ENCODE assay signal across 8 cellular contexts in the genomic region with DNA sequence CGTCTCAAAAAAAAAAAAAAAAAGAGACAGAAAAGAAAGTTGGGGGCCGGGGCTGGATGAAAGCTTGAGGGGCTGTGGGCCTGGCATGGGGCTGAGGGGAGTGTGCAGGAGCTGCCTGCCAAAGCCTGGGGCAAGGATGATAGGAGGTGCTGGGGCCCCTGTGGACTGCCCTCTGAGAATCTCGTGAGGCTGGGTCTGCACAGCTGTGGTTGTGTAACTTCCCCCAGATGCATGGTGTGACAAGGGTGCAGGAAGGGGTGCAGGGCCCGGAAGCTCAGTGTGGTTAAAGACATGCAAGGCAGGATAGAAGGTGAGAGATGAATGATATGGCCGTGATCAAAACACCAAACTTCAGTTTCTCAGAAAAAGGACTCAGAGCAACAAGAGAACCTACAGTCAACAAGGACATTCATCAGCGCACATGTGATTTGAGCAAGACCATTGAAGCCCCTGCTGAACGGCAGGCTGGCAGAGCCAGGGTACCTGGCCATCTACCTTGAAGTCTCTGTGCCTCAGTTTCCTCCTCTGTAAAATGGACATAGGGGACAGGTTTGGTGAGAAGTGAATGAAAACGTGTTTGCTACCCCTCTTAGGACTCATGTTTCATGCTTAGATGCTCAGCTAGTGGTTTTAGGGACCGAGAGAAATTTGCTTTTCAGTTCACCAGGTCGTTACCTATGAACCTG. TPM values are rescaled to one million over a fixed set of nuclear protein-coding genes. Genes with fewer than 3 reads are reported as not detected.
DNase-seq lines count a peak whose midpoint lies in the region; ATAC-seq, FAIRE-seq and TF ChIP-seq lines count a peak whose summit lies in the region.

No MANE protein-coding gene starts in this region.

- H4K20me1 ChIP-seq in HepG2 (ENCODE audit: insufficient read depth, low read length) (no peaks in the 10 kb centered on the region), smooth muscle cell (ENCODE audit: low read depth) (no peaks in the 10 kb centered on the region)

- H3K4me1 ChIP-seq in HepG2 (ENCODE audit: insufficient read depth, low read length), result peaks cover 9% of the 10 kb centered on the region
- H3K4me1 ChIP-seq in smooth muscle cell (ENCODE audit: low read depth), result no peaks in the 10 kb centered on the region

- TF ChIP-seq EP300 in HepG2 (IDR thresholded peaks at IDR 0.05; ENCODE audit: low read depth in 2 of 2, low read length in 2 of 2), result no peak
- TF ChIP-seq EP300 in HepG2 (CRISPR knock-in tag; IDR thresholded peaks at IDR 0.05; ENCODE audit: borderline replicate concordance), result no peak

- TF ChIP-seq CTCF in activated CD8-positive, alpha-beta T cell treated with anti-CD3 and anti-CD28 coated beads for 36 hours (IDR thresholded peaks at IDR 0.05), result no peak
- TF ChIP-seq CTCF in HepG2 (CRISPR knock-in tag; IDR thresholded peaks at IDR 0.05) (no peak), smooth muscle cell (IDR thresholded peaks at IDR 0.05; ENCODE audit: borderline replicate concordance, insufficient read depth, poor library complexity, severe bottlenecking) (no peak)

- peaks cover 2 to 16% of the 10 kb centered on the region in 2 experiments; a peak in 3 of 5 replicates for H3K27me3 ChIP-seq in HepG2 (ENCODE audit: control insufficient read depth in 1 of 2, insufficient read depth in 2 of 2, low read length in 2 of 2)
- H3K27me3 ChIP-seq in smooth muscle cell (ENCODE audit: low read depth), result no peaks in the 10 kb centered on the region

- no peak for TF ChIP-seq POLR2A in HepG2 (IDR thresholded peaks at IDR 0.05; ENCODE audit: insufficient read depth in 1 of 2, low read depth in 2 of 2, low read length in 2 of 2)

- H3K4me3 ChIP-seq in HepG2 (replicated peaks in 1 of 3; ENCODE audit: insufficient read depth in 1 of 3, low read depth in 2 of 3, low read length in 3 of 3) (no peak overlapping the region), smooth muscle cell (no peak overlapping the region)

- DNase-seq in activated CD8-positive, alpha-beta T cell treated with anti-CD3 and anti-CD28 coated beads for 36 hours, result peak; percentile 93
- DNase-seq in HepG2 (ENCODE audit: low spot score) (no peak), smooth muscle cell (lab: John Stamatoyannopoulos, UW; ENCODE audit: unreplicated experiment) (no peak), putamen (ENCODE audit: low spot score) (no peak), 8988T (no peak), C1 segment of cervical spinal cord (lab: John Stamatoyannopoulos, UW) (no peak)

- H2AFZ ChIP-seq in HepG2 (ENCODE audit: low read length), result no peak overlapping the region
- H2AFZ ChIP-seq in smooth muscle cell (ENCODE audit: low read depth), result no peak overlapping the region

- no peak overlapping the region for H3K27ac ChIP-seq in HepG2 (ENCODE audit: extremely low read length, insufficient read depth, low read length)
- H3K27ac ChIP-seq in smooth muscle cell (ENCODE audit: low read depth), result no peak overlapping the region

- peak overlapping the region; percentile 97 for H3K27ac Mint-ChIP-seq in activated CD8-positive, alpha-beta T cell treated with anti-CD3 and anti-CD28 coated beads for 36 hours

- H3K4me3 Mint-ChIP-seq in activated CD8-positive, alpha-beta T cell treated with anti-CD3 and anti-CD28 coated beads for 36 hours, result peak overlapping the region; percentile 60

- CTCF ChIA-PET in activated CD8-positive, alpha-beta T cell treated with anti-CD3 and anti-CD28 coated beads for 36 hours (lab: Charles Lee), result interaction anchor here (0.8 to 5.1 kb wide), 8 partner anchors 10 to 55 kb away, joined by 3 to 23 read pairs (median 4); a partner anchor contains a TSS
- CTCF ChIA-PET in HepG2 (lab: Yijun Ruan, JAX; ENCODE audit: low intra/inter-chr PET ratio, low total read pairs), result no interaction called here

- peaks cover 19% of the 10 kb centered on the region for H3K9me3 Mint-ChIP-seq in activated CD8-positive, alpha-beta T cell treated with anti-CD3 and anti-CD28 coated beads for 36 hours

- H3K9me3 ChIP-seq in HepG2 (ENCODE audit: low read length) (no peaks in the 10 kb centered on the region), smooth muscle cell (replicated peaks; ENCODE audit: low read depth) (no peaks in the 10 kb centered on the region)

- no peaks in the 10 kb centered on the region for H3K79me2 ChIP-seq in HepG2 (ENCODE audit: insufficient read depth, low read length)
- no peaks in the 10 kb centered on the region for H3K79me2 ChIP-seq in smooth muscle cell (ENCODE audit: low read depth)

- POLR2A ChIA-PET in activated CD8-positive, alpha-beta T cell treated with anti-CD3 and anti-CD28 coated beads for 36 hours (lab: Charles Lee), result interaction anchor here (0.7 to 5.7 kb wide), 13 partner anchors 9 to 184 kb away, joined by 3 to 49 read pairs (median 4); a partner anchor contains a TSS
- POLR2A ChIA-PET in HepG2 (lab: Yijun Ruan, JAX), result interaction anchor here (3.0 to 3.8 kb wide), 2 partner anchors 10 to 12 kb away, joined by 8 to 20 read pairs; a partner anchor contains a TSS

- in situ Hi-C loops in HepG2 (cut with HindIII; ENCODE audit: extremely low pct_ligation_motif_present, low pct_unique_long_range_greater_than_20kb), result no loop called here

- H3K36me3 Mint-ChIP-seq in activated CD8-positive, alpha-beta T cell treated with anti-CD3 and anti-CD28 coated beads for 36 hours (ENCODE audit: low read depth), result peaks cover 26% of the 10 kb centered on the region

- ATAC-seq in GM18909 (IDR thresholded peaks at IDR 0.05; ENCODE audit: poor library complexity, unreplicated experiment) (peak; percentile 84), HG03460 (IDR thresholded peaks at IDR 0.05; ENCODE audit: unreplicated experiment) (peak; percentile 73), HepG2 (no peak)
- peak; percentile 75 for ATAC-seq in activated CD8-positive, alpha-beta T cell treated with anti-CD3 and anti-CD28 coated beads for 36 hours

- H3K27me3 Mint-ChIP-seq in activated CD8-positive, alpha-beta T cell treated with anti-CD3 and anti-CD28 coated beads for 36 hours, result no peaks in the 10 kb centered on the region

- peaks cover 75% of the 10 kb centered on the region for H3K4me1 Mint-ChIP-seq in activated CD8-positive, alpha-beta T cell treated with anti-CD3 and anti-CD28 coated beads for 36 hours (ENCODE audit: low read depth)

- H3K4me2 ChIP-seq in HepG2 (ENCODE audit: low read depth, low read length) (no peak overlapping the region; the same call in 1 of the 2 replicates), smooth muscle cell (no peak overlapping the region)

- intact Hi-C loops in activated CD8-positive, alpha-beta T cell treated with anti-CD3 and anti-CD28 coated beads for 36 hours (cut with micrococcal nuclease), result no loop called here
- intact Hi-C loops in HepG2 (cut with micrococcal nuclease; ENCODE audit: unreplicated experiment), result no loop called here

- TF ChIP-seq RAD21 in HepG2 (CRISPR knock-in tag; IDR thresholded peaks at IDR 0.05), result no peak

- no peaks in the 10 kb centered on the region for H3F3A ChIP-seq in smooth muscle cell (ENCODE audit: low read depth)

- H3K9ac ChIP-seq in HepG2 (ENCODE audit: insufficient read depth, low read depth, low read length) (no peak overlapping the region), smooth muscle cell (ENCODE audit: low read depth) (no peak overlapping the region)

- no peaks in the 10 kb centered on the region for H3K36me3 ChIP-seq in HepG2 (replicated peaks in 1 of 2; ENCODE audit: control insufficient read depth in 1 of 2, insufficient read depth in 2 of 2, low read length in 2 of 2)
- no peaks in the 10 kb centered on the region for H3K36me3 ChIP-seq in smooth muscle cell (ENCODE audit: low read depth)

- 21% methylated on average over 9 of the region's 10 CpGs for WGBS in HepG2 (ENCODE audit: low lambda C conversion rate)
- WGBS in smooth muscle cell (ENCODE audit: low lambda C conversion rate), result 83% methylated on average over 9 of the region's 10 CpGs

- no peak for FAIRE-seq in HepG2 (lab: Jason Lieb, UNC)

- BruUV-seq in HepG2 (replicated peaks; lab: Mats Ljungman, UMichigan), result no TSS peak

RNA-seq across cellular contexts. Expression of a gene that starts 9.6 kb away (rescaled TPM):
- total RNA-seq in activated CD8-positive, alpha-beta T cell treated with anti-CD3 and anti-CD28 coated beads for 36 hours, result 100 to 1,000 TPM; 971 to 974 TPM
- total RNA-seq in HepG2 (2016; rRNA removed; fragmentation: Illumina TruSeq; extraction: Trizol) (115 and 127 TPM in 2 replicates), smooth muscle cell (25.1 and 26.3 TPM in 2 replicates)
- 34.9 and 36.3 TPM in 2 replicates for total RNA-seq in HepG2 (2016; cell fraction: cytosol; rRNA removed; fragmentation: Illumina TruSeq; extraction: Trizol; ENCODE audit: low read depth)
- 122 and 128 TPM in 2 replicates for total RNA-seq in HepG2 (2016; cell fraction: insoluble cytoplasmic fraction; rRNA removed; fragmentation: Illumina TruSeq; extraction: Trizol)
- total RNA-seq in HepG2 (2016; cell fraction: membrane; rRNA removed; fragmentation: Illumina TruSeq; extraction: Trizol), result 38.8 and 44.9 TPM in 2 replicates
- 61.4 and 65.7 TPM in 2 replicates for total RNA-seq in HepG2 (2016; cell fraction: nucleus; rRNA removed; fragmentation: Illumina TruSeq; extraction: Trizol)
- polyA plus RNA-seq in HepG2 (2011; rRNA removed) (165 and 258 TPM in 2 replicates), smooth muscle cell (27.7 and 35.0 TPM in 2 replicates)
- 234 and 307 TPM in 2 replicates for polyA plus RNA-seq in HepG2 (2011; cell fraction: cytosol; rRNA removed)
- polyA plus RNA-seq in HepG2 (2011; cell fraction: nucleus; rRNA removed), result 204 and 358 TPM in 2 replicates
- polyA plus RNA-seq in HepG2 (2012), result 293 and 476 TPM in 2 replicates
- polyA plus RNA-seq in HepG2 (2016; cell fraction: cytosol; fragmentation: Illumina TruSeq; extraction: Trizol; ENCODE audit: low read depth), result 97.2 and 118 TPM in 2 replicates
- 284 and 327 TPM in 2 replicates for polyA plus RNA-seq in HepG2 (2016; cell fraction: insoluble cytoplasmic fraction; fragmentation: Illumina TruSeq; extraction: Trizol; ENCODE audit: low read depth)
- 84.7 and 107 TPM in 2 replicates for polyA plus RNA-seq in HepG2 (2016; cell fraction: membrane; fragmentation: Illumina TruSeq; extraction: Trizol; ENCODE audit: low read depth)
- 211 and 224 TPM in 2 replicates for polyA plus RNA-seq in HepG2 (2016; cell fraction: nucleus; fragmentation: Illumina TruSeq; extraction: Trizol; ENCODE audit: insufficient read depth, low read depth)
- 6.3 and 96.8 TPM in 2 replicates for polyA minus RNA-seq in HepG2 (2011; rRNA and poly(A)+ RNA removed; ENCODE audit: low replicate concordance)
- 73.6 and 109 TPM in 2 replicates for polyA minus RNA-seq in HepG2 (2011; cell fraction: cytosol; rRNA and poly(A)+ RNA removed)
- 73.1 and 123 TPM in 2 replicates for polyA minus RNA-seq in HepG2 (2011; cell fraction: nucleus; rRNA and poly(A)+ RNA removed)

RNA-seq across cellular contexts. Expression of a gene that starts 24.1 kb away (rescaled TPM):
- under 1 TPM; 0.09 to 0.25 TPM for total RNA-seq in activated CD8-positive, alpha-beta T cell treated with anti-CD3 and anti-CD28 coated beads for 36 hours
- total RNA-seq in HepG2 (2016; rRNA removed; fragmentation: Illumina TruSeq; extraction: Trizol) (not detected in 2 replicates), smooth muscle cell (not detected in 2 replicates)
- not detected in 2 replicates for total RNA-seq in HepG2 (2016; cell fraction: cytosol; rRNA removed; fragmentation: Illumina TruSeq; extraction: Trizol; ENCODE audit: low read depth)
- total RNA-seq in HepG2 (2016; cell fraction: insoluble cytoplasmic fraction; rRNA removed; fragmentation: Illumina TruSeq; extraction: Trizol), result 0.06 TPM in 1 of 2 replicates, not detected in the other
- total RNA-seq in HepG2 (2016; cell fraction: membrane; rRNA removed; fragmentation: Illumina TruSeq; extraction: Trizol), result not detected in 2 replicates
- 0.16 TPM in 1 of 2 replicates, not detected in the other for total RNA-seq in HepG2 (2016; cell fraction: nucleus; rRNA removed; fragmentation: Illumina TruSeq; extraction: Trizol)
- polyA plus RNA-seq in HepG2 (2011; rRNA removed) (not detected in 2 replicates), smooth muscle cell (0.30 TPM in 1 of 2 replicates, not detected in the other)
- polyA plus RNA-seq in HepG2 (2011; cell fraction: cytosol; rRNA removed), result 0.04 TPM in 1 of 2 replicates, not detected in the other
- polyA plus RNA-seq in HepG2 (2011; cell fraction: nucleus; rRNA removed), result 0.31 and 0.82 TPM in 2 replicates
- polyA plus RNA-seq in HepG2 (2012), result 0.11 and 0.17 TPM in 2 replicates
- polyA plus RNA-seq in HepG2 (2016; cell fraction: cytosol; fragmentation: Illumina TruSeq; extraction: Trizol; ENCODE audit: low read depth), result not detected in 2 replicates
- 0.16 TPM in 1 of 2 replicates, not detected in the other for polyA plus RNA-seq in HepG2 (2016; cell fraction: insoluble cytoplasmic fraction; fragmentation: Illumina TruSeq; extraction: Trizol; ENCODE audit: low read depth)
- polyA plus RNA-seq in HepG2 (2016; cell fraction: membrane; fragmentation: Illumina TruSeq; extraction: Trizol; ENCODE audit: low read depth), result not detected in 2 replicates
- not detected in 2 replicates for polyA plus RNA-seq in HepG2 (2016; cell fraction: nucleus; fragmentation: Illumina TruSeq; extraction: Trizol; ENCODE audit: insufficient read depth, low read depth)
- polyA minus RNA-seq in HepG2 (2011; rRNA and poly(A)+ RNA removed; ENCODE audit: low replicate concordance), result not detected in 2 replicates
- not detected in 2 replicates for polyA minus RNA-seq in HepG2 (2011; cell fraction: cytosol; rRNA and poly(A)+ RNA removed)
- polyA minus RNA-seq in HepG2 (2011; cell fraction: nucleus; rRNA and poly(A)+ RNA removed), result not detected in 2 replicates

RNA-seq across cellular contexts. Expression of a gene that starts 28.6 kb away (rescaled TPM):
- total RNA-seq in activated CD8-positive, alpha-beta T cell treated with anti-CD3 and anti-CD28 coated beads for 36 hours, result 1 to 10 TPM; 1.1 to 1.5 TPM
- total RNA-seq in HepG2 (2016; rRNA removed; fragmentation: Illumina TruSeq; extraction: Trizol) (0.04 TPM in 1 of 2 replicates, not detected in the other), smooth muscle cell (0.36 and 0.90 TPM in 2 replicates)
- 0.18 TPM in 1 of 2 replicates, not detected in the other for total RNA-seq in HepG2 (2016; cell fraction: cytosol; rRNA removed; fragmentation: Illumina TruSeq; extraction: Trizol; ENCODE audit: low read depth)
- total RNA-seq in HepG2 (2016; cell fraction: insoluble cytoplasmic fraction; rRNA removed; fragmentation: Illumina TruSeq; extraction: Trizol), result 0.02 TPM in 1 of 2 replicates, not detected in the other
- 0.15 and 0.17 TPM in 2 replicates for total RNA-seq in HepG2 (2016; cell fraction: membrane; rRNA removed; fragmentation: Illumina TruSeq; extraction: Trizol)
- total RNA-seq in HepG2 (2016; cell fraction: nucleus; rRNA removed; fragmentation: Illumina TruSeq; extraction: Trizol), result not detected in 2 replicates
- polyA plus RNA-seq in HepG2 (2011; rRNA removed) (0.07 and 0.08 TPM in 2 replicates), smooth muscle cell (1.3 and 3.5 TPM in 2 replicates)
- polyA plus RNA-seq in HepG2 (2011; cell fraction: cytosol; rRNA removed), result 0.04 TPM in 1 of 2 replicates, not detected in the other
- polyA plus RNA-seq in HepG2 (2011; cell fraction: nucleus; rRNA removed), result 0.14 and 0.21 TPM in 2 replicates
- polyA plus RNA-seq in HepG2 (2012), result 0.09 and 0.27 TPM in 2 replicates
- polyA plus RNA-seq in HepG2 (2016; cell fraction: cytosol; fragmentation: Illumina TruSeq; extraction: Trizol; ENCODE audit: low read depth), result not detected in 2 replicates
- not detected in 2 replicates for polyA plus RNA-seq in HepG2 (2016; cell fraction: insoluble cytoplasmic fraction; fragmentation: Illumina TruSeq; extraction: Trizol; ENCODE audit: low read depth)
- not detected in 2 replicates for polyA plus RNA-seq in HepG2 (2016; cell fraction: membrane; fragmentation: Illumina TruSeq; extraction: Trizol; ENCODE audit: low read depth)
- polyA plus RNA-seq in HepG2 (2016; cell fraction: nucleus; fragmentation: Illumina TruSeq; extraction: Trizol; ENCODE audit: insufficient read depth, low read depth), result not detected in 2 replicates
- polyA minus RNA-seq in HepG2 (2011; rRNA and poly(A)+ RNA removed; ENCODE audit: low replicate concordance), result 0.12 and 0.19 TPM in 2 replicates
- not detected in 2 replicates for polyA minus RNA-seq in HepG2 (2011; cell fraction: cytosol; rRNA and poly(A)+ RNA removed)
- polyA minus RNA-seq in HepG2 (2011; cell fraction: nucleus; rRNA and poly(A)+ RNA removed), result 0.12 and 0.13 TPM in 2 replicates

RNA-seq across cellular contexts. Expression of a gene that starts 37.4 kb away (rescaled TPM):
- total RNA-seq in activated CD8-positive, alpha-beta T cell treated with anti-CD3 and anti-CD28 coated beads for 36 hours, result not detected
- total RNA-seq in HepG2 (2016; rRNA removed; fragmentation: Illumina TruSeq; extraction: Trizol) (6.7 and 10.2 TPM in 2 replicates), smooth muscle cell (7.2 and 7.9 TPM in 2 replicates)
- 5.8 and 5.9 TPM in 2 replicates for total RNA-seq in HepG2 (2016; cell fraction: cytosol; rRNA removed; fragmentation: Illumina TruSeq; extraction: Trizol; ENCODE audit: low read depth)
- total RNA-seq in HepG2 (2016; cell fraction: insoluble cytoplasmic fraction; rRNA removed; fragmentation: Illumina TruSeq; extraction: Trizol), result 6.7 and 10.6 TPM in 2 replicates
- 12.3 and 12.5 TPM in 2 replicates for total RNA-seq in HepG2 (2016; cell fraction: membrane; rRNA removed; fragmentation: Illumina TruSeq; extraction: Trizol)
- total RNA-seq in HepG2 (2016; cell fraction: nucleus; rRNA removed; fragmentation: Illumina TruSeq; extraction: Trizol), result 5.2 and 5.8 TPM in 2 replicates
- polyA plus RNA-seq in HepG2 (2011; rRNA removed) (5.8 and 6.5 TPM in 2 replicates), smooth muscle cell (11.9 and 12.8 TPM in 2 replicates)
- polyA plus RNA-seq in HepG2 (2011; cell fraction: cytosol; rRNA removed), result 5.0 and 9.9 TPM in 2 replicates
- 22.3 and 26.1 TPM in 2 replicates for polyA plus RNA-seq in HepG2 (2011; cell fraction: nucleus; rRNA removed)
- polyA plus RNA-seq in HepG2 (2012), result 4.5 and 5.5 TPM in 2 replicates
- polyA plus RNA-seq in HepG2 (2016; cell fraction: cytosol; fragmentation: Illumina TruSeq; extraction: Trizol; ENCODE audit: low read depth), result 6.1 and 6.3 TPM in 2 replicates
- 7.6 and 8.3 TPM in 2 replicates for polyA plus RNA-seq in HepG2 (2016; cell fraction: insoluble cytoplasmic fraction; fragmentation: Illumina TruSeq; extraction: Trizol; ENCODE audit: low read depth)
- 8.5 and 10.4 TPM in 2 replicates for polyA plus RNA-seq in HepG2 (2016; cell fraction: membrane; fragmentation: Illumina TruSeq; extraction: Trizol; ENCODE audit: low read depth)
- 13.2 and 13.4 TPM in 2 replicates for polyA plus RNA-seq in HepG2 (2016; cell fraction: nucleus; fragmentation: Illumina TruSeq; extraction: Trizol; ENCODE audit: insufficient read depth, low read depth)
- polyA minus RNA-seq in HepG2 (2011; rRNA and poly(A)+ RNA removed; ENCODE audit: low replicate concordance), result 4.4 and 7.4 TPM in 2 replicates
- polyA minus RNA-seq in HepG2 (2011; cell fraction: cytosol; rRNA and poly(A)+ RNA removed), result 2.8 and 3.6 TPM in 2 replicates
- polyA minus RNA-seq in HepG2 (2011; cell fraction: nucleus; rRNA and poly(A)+ RNA removed), result 1.4 and 2.7 TPM in 2 replicates

RNA-seq across cellular contexts. Expression of a gene that starts 38.3 kb away (rescaled TPM):
- total RNA-seq in activated CD8-positive, alpha-beta T cell treated with anti-CD3 and anti-CD28 coated beads for 36 hours, result under 1 TPM; 0.77 to 0.92 TPM
- total RNA-seq in HepG2 (2016; rRNA removed; fragmentation: Illumina TruSeq; extraction: Trizol) (not detected in 2 replicates), smooth muscle cell (0.49 and 1.5 TPM in 2 replicates)
- not detected in 2 replicates for total RNA-seq in HepG2 (2016; cell fraction: cytosol; rRNA removed; fragmentation: Illumina TruSeq; extraction: Trizol; ENCODE audit: low read depth)
- not detected in 2 replicates for total RNA-seq in HepG2 (2016; cell fraction: insoluble cytoplasmic fraction; rRNA removed; fragmentation: Illumina TruSeq; extraction: Trizol)
- total RNA-seq in HepG2 (2016; cell fraction: membrane; rRNA removed; fragmentation: Illumina TruSeq; extraction: Trizol), result not detected in 2 replicates
- not detected in 2 replicates for total RNA-seq in HepG2 (2016; cell fraction: nucleus; rRNA removed; fragmentation: Illumina TruSeq; extraction: Trizol)
- polyA plus RNA-seq in HepG2 (2011; rRNA removed) (0.12 and 0.18 TPM in 2 replicates), smooth muscle cell (0.86 and 7.9 TPM in 2 replicates)
- polyA plus RNA-seq in HepG2 (2011; cell fraction: cytosol; rRNA removed), result 0.10 and 0.28 TPM in 2 replicates
- polyA plus RNA-seq in HepG2 (2011; cell fraction: nucleus; rRNA removed), result 0.26 and 0.31 TPM in 2 replicates
- polyA plus RNA-seq in HepG2 (2012), result 0.12 TPM in 1 of 2 replicates, not detected in the other
- not detected in 2 replicates for polyA plus RNA-seq in HepG2 (2016; cell fraction: cytosol; fragmentation: Illumina TruSeq; extraction: Trizol; ENCODE audit: low read depth)
- polyA plus RNA-seq in HepG2 (2016; cell fraction: insoluble cytoplasmic fraction; fragmentation: Illumina TruSeq; extraction: Trizol; ENCODE audit: low read depth), result not detected in 2 replicates
- not detected in 2 replicates for polyA plus RNA-seq in HepG2 (2016; cell fraction: membrane; fragmentation: Illumina TruSeq; extraction: Trizol; ENCODE audit: low read depth)
- not detected in 2 replicates for polyA plus RNA-seq in HepG2 (2016; cell fraction: nucleus; fragmentation: Illumina TruSeq; extraction: Trizol; ENCODE audit: insufficient read depth, low read depth)
- 0.12 TPM in 1 of 2 replicates, not detected in the other for polyA minus RNA-seq in HepG2 (2011; rRNA and poly(A)+ RNA removed; ENCODE audit: low replicate concordance)
- polyA minus RNA-seq in HepG2 (2011; cell fraction: cytosol; rRNA and poly(A)+ RNA removed), result not detected in 2 replicates
- not detected in 2 replicates for polyA minus RNA-seq in HepG2 (2011; cell fraction: nucleus; rRNA and poly(A)+ RNA removed)
